ENCODE assay signal across 1 cellular context in the genomic region with DNA sequence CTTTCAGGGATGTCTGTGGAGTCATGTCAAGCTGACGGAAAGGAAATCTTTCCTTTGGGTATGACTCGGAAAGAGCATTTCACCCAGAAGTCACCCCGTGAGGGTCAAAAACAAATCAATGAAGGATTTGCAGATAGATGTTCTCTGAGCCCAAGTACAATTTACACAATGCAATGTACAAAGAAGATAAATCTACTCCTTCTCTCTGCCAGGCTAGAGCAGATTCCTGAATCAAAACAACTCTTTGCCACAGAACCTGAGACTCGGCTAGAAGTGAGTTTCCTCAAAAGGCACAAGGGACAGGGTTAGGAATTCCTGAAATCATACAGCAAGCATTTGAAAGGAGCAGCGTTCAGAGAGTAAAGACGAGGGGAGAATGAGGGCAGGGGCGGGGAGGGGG.
TF ChIP-seq lines count a peak whose summit lies in the region.

No MANE protein-coding gene starts in this region.

TF ChIP-seq in H1, 55 proteins besides CTCF, POLR2A, EP300 and RAD21:
- no peak for TF ChIP-seq GTF2F1 (IDR thresholded peaks at IDR 0.05; ENCODE audit: borderline replicate concordance, low read depth, low read length)
- no peak for TF ChIP-seq TBP (IDR thresholded peaks at IDR 0.05; ENCODE audit: low read depth, low read length)
- TF ChIP-seq GABPA (IDR thresholded peaks at IDR 0.05; ENCODE audit: borderline replicate concordance, insufficient read depth, low read length), result no peak
- TF ChIP-seq TCF12 (IDR thresholded peaks at IDR 0.05; ENCODE audit: low read depth, low read length), result no peak
- no peak for TF ChIP-seq TAF1 (IDR thresholded peaks at IDR 0.05; ENCODE audit: low read depth, low read length)
- no peak for TF ChIP-seq PHF8 (conservative IDR thresholded peaks at IDR 0.05; ENCODE audit: low read depth, low read length)
- TF ChIP-seq MAFK (IDR thresholded peaks at IDR 0.05; ENCODE audit: low read depth, low read length), result no peak
- no peak for TF ChIP-seq CHD1 (IDR thresholded peaks at IDR 0.05; ENCODE audit: low read depth, low read length)
- TF ChIP-seq ZNF274 (IDR thresholded peaks at IDR 0.05; ENCODE audit: borderline replicate concordance, extremely low read depth, low read length), result no peak
- no peak for TF ChIP-seq TAF7 (optimal IDR thresholded peaks at IDR 0.05; ENCODE audit: borderline replicate concordance, low read depth, low read length)
- TF ChIP-seq SIRT6 (IDR thresholded peaks at IDR 0.05; ENCODE audit: low read length), result no peak
- no peak for TF ChIP-seq YY1 (IDR thresholded peaks at IDR 0.05; ENCODE audit: low read depth, low read length)
